1 cellular context compared by ENCODE assay signal in genomic region chr20:62148908-62149314, GRCh38.
TF ChIP-seq lines count a peak whose summit lies in the region.

No MANE protein-coding gene starts in this region.

TF ChIP-seq in HepG2, 621 proteins besides CTCF, POLR2A, EP300 and RAD21 (continues in another document):
- TF ChIP-seq RAD51 (IDR thresholded peaks at IDR 0.05; ENCODE audit: borderline replicate concordance) (no peak), RFXAP (CRISPR knock-in tag; IDR thresholded peaks at IDR 0.05; ENCODE audit: borderline replicate concordance) (no peak), ZNF598 (CRISPR knock-in tag; IDR thresholded peaks at IDR 0.05; ENCODE audit: borderline replicate concordance) (no peak), ZSCAN29 (CRISPR knock-in tag; conservative IDR thresholded peaks at IDR 0.05) (no peak), KDM2A (CRISPR knock-in tag; IDR thresholded peaks at IDR 0.05; ENCODE audit: borderline replicate concordance, low read depth) (no peak), ZNF431 (CRISPR knock-in tag; IDR thresholded peaks at IDR 0.05; ENCODE audit: borderline replicate concordance, low read depth) (no peak), NFKBIZ (CRISPR knock-in tag; IDR thresholded peaks at IDR 0.05) (no peak), HOXA5 (CRISPR knock-in tag; IDR thresholded peaks at IDR 0.05) (no peak), MZF1 (CRISPR knock-in tag; IDR thresholded peaks at IDR 0.05; ENCODE audit: borderline replicate concordance) (0 out of 2 replicates have a peak, but pooled peaks have one; percentile 51), ZNF891 (CRISPR knock-in tag; IDR thresholded peaks at IDR 0.05) (no peak), SP1 (IDR thresholded peaks at IDR 0.05) (no peak), SP1 (CRISPR knock-in tag; IDR thresholded peaks at IDR 0.05) (no peak), IRF2 (CRISPR knock-in tag; IDR thresholded peaks at IDR 0.05) (no peak), SNAPC5 (CRISPR knock-in tag; IDR thresholded peaks at IDR 0.05; ENCODE audit: borderline replicate concordance) (no peak), PTBP1 (IDR thresholded peaks at IDR 0.05; ENCODE audit: low read depth, low read length, poor library complexity, severe bottlenecking) (peak; percentile 68), ZBTB38 (CRISPR knock-in tag; IDR thresholded peaks at IDR 0.05) (peak; percentile 99), ZHX1 (CRISPR knock-in tag; IDR thresholded peaks at IDR 0.05; ENCODE audit: low read depth) (no peak), ZBTB33 (CRISPR knock-in tag; IDR thresholded peaks at IDR 0.05) (peak; percentile 99), TFAP4 (IDR thresholded peaks at IDR 0.05; ENCODE audit: borderline replicate concordance, low read depth) (peak; percentile 26; the same call in 1 of the 2 replicates), ZNF605 (CRISPR knock-in tag; IDR thresholded peaks at IDR 0.05) (peak; percentile 46; the same call in 1 of the 2 replicates), PCBP1 (IDR thresholded peaks at IDR 0.05; ENCODE audit: borderline replicate concordance, low read depth, low read length) (no peak), CREB3 (CRISPR knock-in tag; IDR thresholded peaks at IDR 0.05) (no peak), KMT2B (CRISPR knock-in tag; IDR thresholded peaks at IDR 0.05) (no peak), ZNF550 (CRISPR knock-in tag; IDR thresholded peaks at IDR 0.05; ENCODE audit: borderline replicate concordance) (0 out of 2 replicates have a peak, but pooled peaks have one; percentile 34), NR1H2 (CRISPR knock-in tag; IDR thresholded peaks at IDR 0.05; ENCODE audit: borderline replicate concordance, low read depth) (no peak), GMEB1 (CRISPR knock-in tag; IDR thresholded peaks at IDR 0.05; ENCODE audit: borderline replicate concordance) (peak; percentile 45; the same call in 1 of the 2 replicates), ISX (CRISPR knock-in tag; conservative IDR thresholded peaks at IDR 0.05) (no peak), HOXD1 (CRISPR knock-in tag; IDR thresholded peaks at IDR 0.05) (no peak), ZNF687 (CRISPR knock-in tag; IDR thresholded peaks at IDR 0.05) (peak; percentile 84), ZNF274 (CRISPR knock-in tag; IDR thresholded peaks at IDR 0.05) (0 out of 2 replicates have a peak, but pooled peaks have one; percentile 53), RBM22 (optimal IDR thresholded peaks at IDR 0.05; ENCODE audit: low read length) (no peak), HES4 (CRISPR knock-in tag; IDR thresholded peaks at IDR 0.05; ENCODE audit: borderline replicate concordance) (no peak; the same call in 1 of the 2 replicates), AHDC1 (CRISPR knock-in tag; IDR thresholded peaks at IDR 0.05; ENCODE audit: borderline replicate concordance) (no peak), HNRNPL (IDR thresholded peaks at IDR 0.05; ENCODE audit: low read depth, low read length) (0 out of 2 replicates have a peak, but pooled peaks have one; percentile 28), MTF1 (CRISPR knock-in tag; IDR thresholded peaks at IDR 0.05) (no peak), ZBTB37 (CRISPR knock-in tag; IDR thresholded peaks at IDR 0.05) (no peak), CBX5 (CRISPR knock-in tag; IDR thresholded peaks at IDR 0.05; ENCODE audit: borderline replicate concordance) (no peak)
